2 cellular contexts compared by ENCODE assay signal in genomic region chr1:30229960-30230359, GRCh38.
TF ChIP-seq lines count a peak whose summit lies in the region.

No MANE protein-coding gene starts in this region.

TF ChIP-seq in HepG2, 621 proteins besides CTCF, POLR2A, EP300 and RAD21:
- TF ChIP-seq YY1 (IDR thresholded peaks at IDR 0.05; ENCODE audit: insufficient read depth, insufficient replicate concordance, low read depth, low read length), result peak; percentile 43
- TF ChIP-seq ZXDC (CRISPR knock-in tag; IDR thresholded peaks at IDR 0.05), result no peak
- no peak for TF ChIP-seq SP140L (CRISPR knock-in tag; IDR thresholded peaks at IDR 0.05; ENCODE audit: borderline replicate concordance)
- no peak for TF ChIP-seq ZNF850 (CRISPR knock-in tag; conservative IDR thresholded peaks at IDR 0.05)
- TF ChIP-seq ZNF280B (CRISPR knock-in tag; IDR thresholded peaks at IDR 0.05; ENCODE audit: borderline replicate concordance), result 0 out of 2 replicates have a peak, but pooled peaks have one; percentile 37
- TF ChIP-seq, protein P1, sequence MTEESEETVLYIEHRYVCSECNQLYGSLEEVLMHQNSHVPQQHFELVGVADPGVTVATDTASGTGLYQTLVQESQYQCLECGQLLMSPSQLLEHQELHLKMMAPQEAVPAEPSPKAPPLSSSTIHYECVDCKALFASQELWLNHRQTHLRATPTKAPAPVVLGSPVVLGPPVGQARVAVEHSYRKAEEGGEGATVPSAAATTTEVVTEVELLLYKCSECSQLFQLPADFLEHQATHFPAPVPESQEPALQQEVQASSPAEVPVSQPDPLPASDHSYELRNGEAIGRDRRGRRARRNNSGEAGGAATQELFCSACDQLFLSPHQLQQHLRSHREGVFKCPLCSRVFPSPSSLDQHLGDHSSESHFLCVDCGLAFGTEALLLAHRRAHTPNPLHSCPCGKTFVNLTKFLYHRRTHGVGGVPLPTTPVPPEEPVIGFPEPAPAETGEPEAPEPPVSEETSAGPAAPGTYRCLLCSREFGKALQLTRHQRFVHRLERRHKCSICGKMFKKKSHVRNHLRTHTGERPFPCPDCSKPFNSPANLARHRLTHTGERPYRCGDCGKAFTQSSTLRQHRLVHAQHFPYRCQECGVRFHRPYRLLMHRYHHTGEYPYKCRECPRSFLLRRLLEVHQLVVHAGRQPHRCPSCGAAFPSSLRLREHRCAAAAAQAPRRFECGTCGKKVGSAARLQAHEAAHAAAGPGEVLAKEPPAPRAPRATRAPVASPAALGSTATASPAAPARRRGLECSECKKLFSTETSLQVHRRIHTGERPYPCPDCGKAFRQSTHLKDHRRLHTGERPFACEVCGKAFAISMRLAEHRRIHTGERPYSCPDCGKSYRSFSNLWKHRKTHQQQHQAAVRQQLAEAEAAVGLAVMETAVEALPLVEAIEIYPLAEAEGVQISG (CRISPR knock-in tag; IDR thresholded peaks at IDR 0.05), result 0 out of 2 replicates have a peak, but pooled peaks have one; percentile 3
- 0 out of 2 replicates have a peak, but pooled peaks have one; percentile 3 for TF ChIP-seq ZNF878 (CRISPR knock-in tag; IDR thresholded peaks at IDR 0.05)
- no peak for TF ChIP-seq ZSCAN29 (CRISPR knock-in tag; conservative IDR thresholded peaks at IDR 0.05)
- 0 out of 2 replicates have a peak, but pooled peaks have one; percentile 9 for TF ChIP-seq ZBTB7A (CRISPR knock-in tag; IDR thresholded peaks at IDR 0.05)

TF ChIP-seq in H1, 55 proteins besides CTCF, POLR2A, EP300 and RAD21:
- TF ChIP-seq GTF2F1 (IDR thresholded peaks at IDR 0.05; ENCODE audit: borderline replicate concordance, low read depth, low read length), result no peak
- TF ChIP-seq HDAC2 (IDR thresholded peaks at IDR 0.05; ENCODE audit: borderline replicate concordance in 1 of 2, low read depth in 2 of 2, low read length in 2 of 2), result no peak
- TF ChIP-seq YY1 (IDR thresholded peaks at IDR 0.05; ENCODE audit: low read depth, low read length), result peak; percentile 70
- TF ChIP-seq CREB1 (IDR thresholded peaks at IDR 0.05), result no peak
TF ChIP-seq in H1: peak in this region for 1.
